In the genomic region with DNA sequence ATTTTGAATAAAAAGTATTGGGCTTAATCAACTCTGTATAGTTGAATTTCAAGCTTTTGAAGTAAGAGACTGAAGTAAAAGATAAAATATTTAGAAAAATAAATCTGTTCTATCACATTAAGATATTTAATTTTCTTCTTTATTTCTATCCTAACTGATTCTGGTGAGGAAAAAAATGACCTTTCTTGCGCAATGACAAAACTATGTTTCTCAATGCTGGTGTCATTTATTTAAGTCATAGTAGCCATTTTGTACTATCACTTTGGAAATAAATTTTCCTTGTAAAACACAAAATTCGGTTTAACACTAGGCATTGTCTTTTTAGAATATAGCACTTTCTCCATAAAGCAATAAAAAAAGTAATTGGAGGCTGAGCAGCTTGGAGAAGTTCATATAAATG, we compare ENCODE assay signal across 23 cellular contexts.
"Had no signal": no experiment of that assay in that cellular context is flagged by ENCODE, and none has a peak within 500 bp of the region (broad histone marks: within the 10 kb centered on the region; RNA-seq: fewer than 3 reads in every experiment).

No MANE protein-coding gene starts in this region.

- FAIRE-seq: astrocyte, TTC549 had no signal

- ATAC-seq: activated naive CD4-positive, alpha-beta T cell treated with anti-CD3 and anti-CD28 coated beads, Interleukin-2, amount 50 U/mL, for 72 hours; activated naive CD8-positive, alpha-beta T cell treated with anti-CD3 and anti-CD28 coated beads, Interleukin-2, amount 50 U/mL, for 24 hours; activated T-cell treated with anti-CD3 and anti-CD28 coated beads, Interleukin-2, amount 50 U/mL, for 4 hours; SK-N-SH treated with all-trans-retinoic acid at 6 μM for 48 hours had no signal

- H3K27me3 ChIP-seq: SJSA1 had no signal

- H3K27ac ChIP-seq: SJSA1 had no signal

- H3K4me3 ChIP-seq: SJSA1 had no signal

- H3K36me3 ChIP-seq: SJSA1 had no signal

- H3K4me1 ChIP-seq: SJSA1 had no signal

- DNase-seq: activated B cell treated with CpG ODN at 0.5 μM for 24 hours; activated CD4-positive, alpha-beta memory T cell treated with anti-CD3 and anti-CD28 coated beads for 36 hours; activated CD4-positive, alpha-beta T cell treated with anti-CD3 and anti-CD28 coated beads, Interleukin-2, amount 10 ng/mL, durations not matched to agents 7 days and 5 days; activated CD8-positive, alpha-beta memory T cell treated with anti-CD3 and anti-CD28 coated beads for 24 hours; activated effector memory CD4-positive, alpha-beta T cell treated with anti-CD3 and anti-CD28 coated beads, Interleukin-2, amount 50 U/mL, for 16 hours; activated naive CD4-positive, alpha-beta T cell treated with Interleukin-2 at 50 U/mL for 16 hours; activated naive CD8-positive, alpha-beta T cell treated with anti-CD3 and anti-CD28 coated beads, Interleukin-2, amount 50 U/mL, for 24 hours; activated T-cell treated with anti-CD3 and anti-CD28 coated beads, Interleukin-2, amount 50 U/mL, for 4 hours; amygdala; KG1; NCI-H1092; NCI-H1417; NCI-H2029; NCI-H2107; NCI-H2171 treated with DMSO at 0.1 percent for 48 hours; NCI-H226; NCI-H526 treated with DMSO at 0.1 percent for 48 hours; SHP77 had no signal

- H3K9me3 ChIP-seq: SJSA1 had no signal
